9 cellular contexts compared by ENCODE assay signal in the genomic region with DNA sequence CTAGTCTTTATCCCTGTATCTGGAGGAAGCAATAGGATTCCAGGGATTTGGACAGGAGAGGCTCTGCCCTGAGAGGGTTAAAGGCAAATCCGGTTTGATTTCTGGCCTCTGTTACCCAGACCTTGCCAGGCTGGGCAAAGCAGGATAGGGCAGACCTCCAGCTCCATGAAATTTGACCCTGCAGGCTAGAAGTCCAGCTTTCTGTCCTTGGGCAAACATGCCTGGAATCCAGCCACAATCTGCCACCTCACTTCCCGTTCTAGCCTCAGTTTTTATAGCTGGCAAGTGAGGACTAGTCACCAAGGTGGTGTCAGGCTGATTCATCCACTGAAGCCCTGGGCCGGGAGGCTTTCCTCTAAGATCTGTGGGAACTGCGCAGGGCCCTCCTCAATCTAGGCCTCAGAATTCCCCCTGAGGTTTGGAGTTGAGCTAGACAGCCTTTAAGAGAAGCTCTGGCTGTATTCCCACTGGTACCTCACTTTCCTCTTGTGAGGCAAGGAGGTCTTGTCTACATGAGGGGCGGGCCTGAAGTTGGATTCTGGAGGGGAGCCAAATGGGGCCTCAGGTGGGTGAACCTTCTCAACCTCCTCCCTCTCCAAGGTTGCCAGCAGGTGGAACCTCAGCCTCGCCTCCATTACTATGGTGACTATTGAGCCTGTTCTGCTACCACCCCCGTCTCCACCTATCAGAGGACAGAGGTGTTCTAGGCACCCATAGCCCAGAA. TPM values are rescaled to one million over a fixed set of nuclear protein-coding genes. Genes with fewer than 3 reads are reported as not detected.
DNase-seq lines count a peak whose midpoint lies in the region; ATAC-seq and TF ChIP-seq lines count a peak whose summit lies in the region.
"Had no signal": no experiment of that assay in that cellular context is flagged by ENCODE, and none has a peak within 500 bp of the region (broad histone marks: within the 10 kb centered on the region; RNA-seq: fewer than 3 reads in every experiment).

No MANE protein-coding gene starts in this region.

- TF ChIP-seq CTCF in thoracic aorta (IDR thresholded peaks at IDR 0.05) = no peak

- peak; percentile 84 for DNase-seq in AG08396 (ENCODE audit: low spot score)
- DNase-seq in M059J (ENCODE audit: low read depth) = peak; percentile 100
- DNase-seq in astrocyte of the hippocampus (ENCODE audit: low read depth, low spot score) = peak; percentile 94
- peak; percentile 96 for DNase-seq in islet precursor cell
- DNase-seq in thoracic aorta (ENCODE audit: low spot score) = peak; percentile 76
- DNase-seq in H7 = no peak
- no peak for DNase-seq in activated T-cell treated with anti-CD3 and anti-CD28 coated beads for 4 hours

- H3K36me3 ChIP-seq in thoracic aorta (peaks cover 6% of the 10 kb centered on the region), H7 (replicated peaks; ENCODE audit: control insufficient read depth, insufficient read depth, low read length) (peaks cover 3% of the 10 kb centered on the region)

- H3K4me3 ChIP-seq in thoracic aorta (peak overlapping the region; percentile 18), H7 (ENCODE audit: insufficient read depth, low read depth, low read length) (no peak overlapping the region)

- H3K27ac ChIP-seq in thoracic aorta = peak overlapping the region; percentile 93 to 97

- H3K9me3 ChIP-seq in thoracic aorta = no peaks in the 10 kb centered on the region

- ATAC-seq in thoracic aorta (ENCODE audit: insufficient number of reproducible peaks, low FRiP score, low read depth) (peak; percentile 80), HG03442 (IDR thresholded peaks at IDR 0.05; ENCODE audit: unreplicated experiment) (no peak)

- H3K4me1 ChIP-seq in thoracic aorta (ENCODE audit: control insufficient read depth in 1 of 2, low read depth in 2 of 2) = peaks cover 7 to 28% of the 10 kb centered on the region in 2 donors

- no peaks in the 10 kb centered on the region for H3K27me3 ChIP-seq in thoracic aorta (replicated peaks; ENCODE audit: insufficient read depth)
- H3K27me3 ChIP-seq in H7 (ENCODE audit: control insufficient read depth, insufficient read depth, low read length) = no peaks in the 10 kb centered on the region; the same call in 1 of the 2 replicates

RNA-seq across cellular contexts. Expression of a gene that starts 7.0 kb away (rescaled TPM):
- not detected in 2 replicates for total RNA-seq in M059J (2014; rRNA removed; shearing (Covaris generic))
- not detected for total RNA-seq in thoracic aorta
- not detected in 2 replicates for total RNA-seq in H7 (2014; rRNA removed; shearing (Covaris generic))
- total RNA-seq: temporal lobe had no signal

RNA-seq across cellular contexts. Expression of a gene that starts 8.4 kb away (rescaled TPM):
- 0.47 and 1.7 TPM in 2 replicates for total RNA-seq in M059J (2014; rRNA removed; shearing (Covaris generic))
- 1 to 10 TPM; 3.1 to 7.0 TPM for total RNA-seq in thoracic aorta
- not detected in 2 replicates for total RNA-seq in H7 (2014; rRNA removed; shearing (Covaris generic))

RNA-seq across cellular contexts. Expression of a gene that starts 15.0 kb away (rescaled TPM):
- total RNA-seq in M059J (2014; rRNA removed; shearing (Covaris generic)) = 59.1 and 90.4 TPM in 2 replicates
- total RNA-seq in thoracic aorta = 10 to 100 TPM; 53.8 to 66.9 TPM
- 87.1 and 95.2 TPM in 2 replicates for total RNA-seq in H7 (2014; rRNA removed; shearing (Covaris generic))

RNA-seq across cellular contexts. Expression of a gene that starts 19.9 kb away (rescaled TPM):
- total RNA-seq in M059J (2014; rRNA removed; shearing (Covaris generic)) = 0.32 and 0.89 TPM in 2 replicates
- total RNA-seq in thoracic aorta = 10 to 100 TPM; 22.9 to 27.5 TPM
- 3.6 and 4.5 TPM in 2 replicates for total RNA-seq in H7 (2014; rRNA removed; shearing (Covaris generic))

RNA-seq across cellular contexts. Expression of a gene that starts 50.9 kb away (rescaled TPM):
- total RNA-seq in M059J (2014; rRNA removed; shearing (Covaris generic)) = 13.1 and 20.6 TPM in 2 replicates
- 10 to 100 TPM in 1 of 2 donors, 1 to 10 TPM in 1; 9.5 to 30.1 TPM for total RNA-seq in thoracic aorta
- total RNA-seq in H7 (2014; rRNA removed; shearing (Covaris generic)) = 5.7 and 7.0 TPM in 2 replicates

Comparison
In these comparisons a context has a peak if more than half of its experiments do, and no peak if none do; other contexts are left out.
1. DNase-seq: peak in AG08396 (single experiment), M059J (single experiment), astrocyte of the hippocampus (single experiment), islet precursor cell (single experiment) and thoracic aorta (single experiment); none in H7 (single experiment) and activated T-cell treated with anti-CD3 and anti-CD28 coated beads for 4 hours (single experiment).